Comparison of ENCODE assay signal across 12 cellular contexts in the genomic region with DNA sequence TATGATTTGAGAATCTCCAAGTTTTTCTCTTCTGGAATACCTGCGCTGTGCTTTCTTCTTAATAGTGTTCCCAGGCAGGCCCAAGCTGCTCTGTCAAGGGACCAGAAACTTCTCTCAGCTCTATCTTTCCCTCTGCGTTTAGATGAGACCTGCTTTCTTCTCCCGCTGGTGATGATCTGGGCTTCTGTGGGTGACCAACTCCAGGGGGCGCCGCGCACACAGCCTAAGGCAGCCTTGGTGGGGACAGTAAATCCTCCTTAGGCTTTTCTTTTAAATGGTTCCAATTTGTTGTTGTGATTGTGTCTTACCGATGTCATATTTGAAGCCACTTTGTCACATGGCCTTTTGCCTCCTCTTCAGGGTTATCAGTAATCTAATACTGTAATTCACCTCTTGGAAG.
DNase-seq lines count a peak whose midpoint lies in the region; ATAC-seq and TF ChIP-seq lines count a peak whose summit lies in the region.
"Had no signal": no experiment of that assay in that cellular context is flagged by ENCODE, and none has a peak within 500 bp of the region (broad histone marks: within the 10 kb centered on the region; RNA-seq: fewer than 3 reads in every experiment).

No MANE protein-coding gene starts in this region.

- H3K27me3 ChIP-seq in cardiac muscle cell: no peaks in the 10 kb centered on the region
- H3K27me3 ChIP-seq in Karpas-422 (ENCODE audit: low read length): no peaks in the 10 kb centered on the region
- no peaks in the 10 kb centered on the region for H3K27me3 ChIP-seq in brain microvascular endothelial cell (replicated peaks)
- peaks cover 17% of the 10 kb centered on the region for H3K27me3 ChIP-seq in CD8-positive, alpha-beta memory T cell (ENCODE audit: insufficient read depth, low read length, poor library complexity, severe bottlenecking)

- TF ChIP-seq CTCF in cardiac muscle cell (IDR thresholded peaks at IDR 0.05; ENCODE audit: low read depth, low read length) (no peak), brain microvascular endothelial cell (IDR thresholded peaks at IDR 0.05; ENCODE audit: low read depth, low read length, missing control alignments) (peak; percentile 45), retinal pigment epithelial cell (conservative IDR thresholded peaks at IDR 0.05; ENCODE audit: low read depth, low read length) (peak; percentile 32)

- H3K79me2 ChIP-seq in Karpas-422 (ENCODE audit: low read length): no peaks in the 10 kb centered on the region

- H4K20me1 ChIP-seq in Karpas-422 (ENCODE audit: insufficient read depth, low read depth, low read length): no peaks in the 10 kb centered on the region

- intact Hi-C loops in Right ventricle myocardium superior (cut with DNase I): no loop called here

- POLR2A ChIA-PET in CD8-positive, alpha-beta memory T cell (lab: Charles Lee): no interaction called here

- peaks cover 13% of the 10 kb centered on the region for H3K4me1 ChIP-seq in cardiac muscle cell (ENCODE audit: low read depth)
- no peaks in the 10 kb centered on the region for H3K4me1 ChIP-seq in Karpas-422 (ENCODE audit: low read length)
- peaks cover 6% of the 10 kb centered on the region for H3K4me1 ChIP-seq in CD8-positive, alpha-beta memory T cell (ENCODE audit: insufficient read depth, low read length)

- H3K9me3 Mint-ChIP-seq in CD8-positive, alpha-beta memory T cell: no peaks in the 10 kb centered on the region
- H3K9me3 Mint-ChIP-seq in effector memory CD8-positive, alpha-beta T cell: no peaks in the 10 kb centered on the region
- H3K9me3 Mint-ChIP-seq: activated T-helper 2 cell treated with anti-CD3 and anti-CD28 coated beads, Interferon-gamma antibody, Interleukin-2, Interleukin-4, amounts not matched to agents 10 μg/mL and 5 μg/mL and 100 μg/mL, durations not matched to agents 14 hours and 24 hours and 36 hours; dendritic cell treated with granulocyte-macrophage colony-stimulating factor and Interleukin-4, amounts not matched to agents 40 ng/mL and 50 ng/mL, for 4 days; T-helper 1 cell treated with Interleukin-12 subunit alpha and Interleukin-12 subunit beta and Interleukin-4 antibody, amounts not matched to agents 30 μg/mL and 1 μg/mL, for 36 hours had no signal

- H2AFZ ChIP-seq in Karpas-422 (ENCODE audit: low read length): no peak overlapping the region

- peak; percentile 6 to 65 for DNase-seq in cardiac muscle cell (ENCODE audit: low read depth in 1 of 2, low spot score in 1 of 2)
- DNase-seq in Right ventricle myocardium superior: no peak
- peak; percentile 72 for DNase-seq in Karpas-422
- DNase-seq in brain microvascular endothelial cell: no peak
- DNase-seq in retinal pigment epithelial cell (ENCODE audit: low read depth): no peak
- DNase-seq in AG08395 (ENCODE audit: low spot score): no peak
- DNase-seq in CD8-positive, alpha-beta memory T cell: no peak
- no peak for DNase-seq in effector memory CD8-positive, alpha-beta T cell

- no peak overlapping the region for H3K4me2 ChIP-seq in Karpas-422 (ENCODE audit: low read depth, low read length, poor library complexity, severe bottlenecking)

- no peak overlapping the region for H3K4me3 ChIP-seq in cardiac muscle cell
- H3K4me3 ChIP-seq in Karpas-422 (ENCODE audit: low read length): no peak overlapping the region
- no peak overlapping the region for H3K4me3 ChIP-seq in brain microvascular endothelial cell (ENCODE audit: low read depth, low read length)
- no peak overlapping the region for H3K4me3 ChIP-seq in retinal pigment epithelial cell (ENCODE audit: low read length)
- no peak overlapping the region for H3K4me3 ChIP-seq in CD8-positive, alpha-beta memory T cell (ENCODE audit: low read length)

- in situ Hi-C loops in brain microvascular endothelial cell (cut with HindIII; ENCODE audit: low pct_ligation_motif_present, low sequenced_read_pairs): no loop called here

- H3K36me3 ChIP-seq in cardiac muscle cell (no peaks in the 10 kb centered on the region), Karpas-422 (ENCODE audit: insufficient read depth, low read length) (no peaks in the 10 kb centered on the region), brain microvascular endothelial cell (replicated peaks) (no peaks in the 10 kb centered on the region)
- no peaks in the 10 kb centered on the region for H3K36me3 ChIP-seq in CD8-positive, alpha-beta memory T cell (ENCODE audit: insufficient read depth, low read length)
- H3K36me3 ChIP-seq: neutrophil had no signal

- H3K9ac ChIP-seq in Karpas-422 (ENCODE audit: low read length): no peak overlapping the region

- H3K27ac ChIP-seq in cardiac muscle cell (no peak overlapping the region), Karpas-422 (ENCODE audit: low read length) (no peak overlapping the region), brain microvascular endothelial cell (no peak overlapping the region)
- no peak overlapping the region for H3K27ac ChIP-seq in CD8-positive, alpha-beta memory T cell (ENCODE audit: low read depth, low read length)
- H3K27ac ChIP-seq: neutrophil had no signal

- CTCF ChIA-PET in CD8-positive, alpha-beta memory T cell (lab: Charles Lee): no interaction called here

- no peak overlapping the region for H3K4me3 Mint-ChIP-seq in CD8-positive, alpha-beta memory T cell
- no peak overlapping the region for H3K4me3 Mint-ChIP-seq in effector memory CD8-positive, alpha-beta T cell
- H3K4me3 Mint-ChIP-seq: dendritic cell treated with granulocyte-macrophage colony-stimulating factor and Interleukin-4, amounts not matched to agents 40 ng/mL and 50 ng/mL, for 4 days; T-helper 1 cell treated with Interleukin-12 subunit alpha and Interleukin-12 subunit beta and Interleukin-4 antibody, amounts not matched to agents 30 μg/mL and 1 μg/mL, for 36 hours had no signal

- H3K9me3 ChIP-seq in cardiac muscle cell (ENCODE audit: low read depth): no peaks in the 10 kb centered on the region
- H3K9me3 ChIP-seq in Karpas-422 (ENCODE audit: low read length): no peaks in the 10 kb centered on the region
- no peaks in the 10 kb centered on the region for H3K9me3 ChIP-seq in CD8-positive, alpha-beta memory T cell (ENCODE audit: low read length)
- H3K9me3 ChIP-seq: neutrophil had no signal

- no peak overlapping the region for H3K27ac Mint-ChIP-seq in CD8-positive, alpha-beta memory T cell
- H3K27ac Mint-ChIP-seq in effector memory CD8-positive, alpha-beta T cell: no peak overlapping the region
- H3K27ac Mint-ChIP-seq: activated T-helper 2 cell treated with anti-CD3 and anti-CD28 coated beads, Interferon-gamma antibody, Interleukin-2, Interleukin-4, amounts not matched to agents 10 μg/mL and 5 μg/mL and 100 μg/mL, durations not matched to agents 14 hours and 24 hours and 36 hours; dendritic cell treated with granulocyte-macrophage colony-stimulating factor and Interleukin-4, amounts not matched to agents 40 ng/mL and 50 ng/mL, for 4 days; T-helper 1 cell treated with Interleukin-12 subunit alpha and Interleukin-12 subunit beta and Interleukin-4 antibody, amounts not matched to agents 30 μg/mL and 1 μg/mL, for 36 hours had no signal

- ATAC-seq in Right ventricle myocardium superior (ENCODE audit: poor library complexity): no peak
- no peak for ATAC-seq in effector memory CD8-positive, alpha-beta T cell (replicated peaks)

- H3K9me2 ChIP-seq in Karpas-422 (replicated peaks; ENCODE audit: insufficient read depth, low read length): no peaks in the 10 kb centered on the region

- H3K36me3 Mint-ChIP-seq in CD8-positive, alpha-beta memory T cell: peaks cover 0 to 2% (median 0%) of the 10 kb centered on the region in 3 donors
- no peaks in the 10 kb centered on the region for H3K36me3 Mint-ChIP-seq in effector memory CD8-positive, alpha-beta T cell (ENCODE audit: insufficient read depth)

- H3K27me3 Mint-ChIP-seq in CD8-positive, alpha-beta memory T cell: peaks cover 23 to 63% of the 10 kb centered on the region in 2 donors
- H3K27me3 Mint-ChIP-seq in effector memory CD8-positive, alpha-beta T cell: peaks cover 56 to 74% of the 10 kb centered on the region in 2 donors

- peaks cover 13 to 15% (median 13%) of the 10 kb centered on the region in 3 donors for H3K4me1 Mint-ChIP-seq in CD8-positive, alpha-beta memory T cell
- peaks cover 10 to 13% of the 10 kb centered on the region in 2 donors for H3K4me1 Mint-ChIP-seq in effector memory CD8-positive, alpha-beta T cell (ENCODE audit: low read depth in 2 of 2)

Comparison
In these comparisons a context has a peak if more than half of its experiments do, and no peak if none do; other contexts are left out.
1. DNase-seq: peak in cardiac muscle cell (2 of 2) and Karpas-422 (single experiment); none in Right ventricle myocardium superior (single experiment), brain microvascular endothelial cell (single experiment), retinal pigment epithelial cell (single experiment), AG08395 (single experiment), CD8-positive, alpha-beta memory T cell (0 of 5) and effector memory CD8-positive, alpha-beta T cell (0 of 3).